ENCODE assay signal across 13 cellular contexts in genomic region chr20:41145317-41145716, GRCh38. TPM values are rescaled to one million over a fixed set of nuclear protein-coding genes. Genes with fewer than 3 reads are reported as not detected.
DNase-seq lines count a peak whose midpoint lies in the region; ATAC-seq and TF ChIP-seq lines count a peak whose summit lies in the region.
"Had no signal": no experiment of that assay in that cellular context is flagged by ENCODE, and none has a peak within 500 bp of the region (broad histone marks: within the 10 kb centered on the region; RNA-seq: fewer than 3 reads in every experiment).

No MANE protein-coding gene starts in this region.

- TF ChIP-seq EP300 in esophagus muscularis mucosa (IDR thresholded peaks at IDR 0.05): no peak

- H3K27me3 Mint-ChIP-seq in CD8-positive, alpha-beta memory T cell: peaks cover 0 to 1% of the 10 kb centered on the region in 2 donors
- H3K27me3 Mint-ChIP-seq in T-cell: no peaks in the 10 kb centered on the region
- H3K27me3 Mint-ChIP-seq: stimulated activated memory B cell treated with anti-CD40 and anti-IgM and Interleukin-4, amounts not matched to agents 10 μg/mL and 1 μg/mL and 100 μg/mL, for 72 hours had no signal

- CTCF ChIA-PET in CD8-positive, alpha-beta memory T cell (lab: Charles Lee): interaction anchor here (0.9 to 8.1 kb wide), 4 partner anchors 10 to 73 kb away, joined by 3 to 71 read pairs (median 24); no protein-coding TSS in a partner anchor
- CTCF ChIA-PET in T-cell (lab: Charles Lee): interaction anchor here in 1 of 2 donors (1.4 to 3.9 kb wide), 2 partner anchors 10 to 88 kb away, joined by 3 to 17 read pairs; no protein-coding TSS in a partner anchor

- no peaks in the 10 kb centered on the region for H3K27me3 ChIP-seq in CD8-positive, alpha-beta memory T cell (ENCODE audit: insufficient read depth, low read length, poor library complexity, severe bottlenecking)
- no peaks in the 10 kb centered on the region for H3K27me3 ChIP-seq in esophagus muscularis mucosa

- peak overlapping the region; percentile 22 for H3K4me3 ChIP-seq in CD8-positive, alpha-beta memory T cell (ENCODE audit: low read length)
- no peak overlapping the region for H3K4me3 ChIP-seq in esophagus muscularis mucosa

- WGBS in esophagus muscularis mucosa: 89% methylated on average over 2 of the region's 2 CpGs

- H3K27ac ChIP-seq in CD8-positive, alpha-beta memory T cell (ENCODE audit: low read depth, low read length): no peak overlapping the region
- H3K27ac ChIP-seq in esophagus muscularis mucosa (replicated peaks in 1 of 4): peak overlapping the region; percentile 32 to 72 (median 49)
- H3K27ac ChIP-seq: HL-60 had no signal

- H3K4me1 ChIP-seq in CD8-positive, alpha-beta memory T cell (ENCODE audit: insufficient read depth, low read length): peaks cover 100% of the 10 kb centered on the region
- H3K4me1 ChIP-seq in esophagus muscularis mucosa: peaks cover 97 to 100% (median 98%) of the 10 kb centered on the region in 4 donors

- POLR2A ChIA-PET in CD8-positive, alpha-beta memory T cell (lab: Charles Lee): interaction anchor here (3.1 to 4.9 kb wide), 2 partner anchors 11 kb away, joined by 14 to 51 read pairs; no protein-coding TSS in a partner anchor
- POLR2A ChIA-PET in T-cell (lab: Charles Lee): interaction anchor here in 1 of 2 donors (1.3 kb wide), 1 partner anchor 14 kb away, joined by 4 read pairs; no protein-coding TSS in a partner anchor

- peak overlapping the region; percentile 92 to 99 (median 94) for H3K27ac Mint-ChIP-seq in CD8-positive, alpha-beta memory T cell
- peak overlapping the region; percentile 95 to 97 for H3K27ac Mint-ChIP-seq in T-cell
- H3K27ac Mint-ChIP-seq in stimulated activated effector memory CD8-positive, alpha-beta T cell treated with anti-CD3 and anti-CD28 coated beads, Interleukin-12 subunit alpha, Interleukin-12 subunit beta, amount 100 ng/mL, for 72 hours: peak overlapping the region; percentile 82

- TF ChIP-seq POLR2A in esophagus muscularis mucosa (IDR thresholded peaks at IDR 0.05; ENCODE audit: low read depth): no peak

- DNase-seq in CD8-positive, alpha-beta memory T cell: peak in 1 of 5 donors; percentile 18
- DNase-seq in T-cell (no peak), esophagus muscularis mucosa (ENCODE audit: extremely low spot score) (no peak), left colon (no peak)
- no peak for DNase-seq in stimulated activated effector memory CD8-positive, alpha-beta T cell treated with anti-CD3 and anti-CD28 coated beads, Interleukin-12 subunit alpha, Interleukin-12 subunit beta, amount 100 ng/mL, for 72 hours (ENCODE audit: low spot score in 2 of 2)
- DNase-seq: activated CD4-positive, alpha-beta T cell treated with anti-CD3 and anti-CD28 coated beads, Interleukin-2, amount 50 U/mL, for 4 hours; NCI-H2107; stimulated activated CD4-positive, alpha-beta T cell treated with anti-CD3 and anti-CD28 coated beads, Interleukin-2, amount 100 ng/mL, for 24 hours; SW 1271 had no signal

- no peak for TF ChIP-seq CTCF in esophagus muscularis mucosa (IDR thresholded peaks at IDR 0.05)

- H3K9me3 Mint-ChIP-seq in CD8-positive, alpha-beta memory T cell: no peaks in the 10 kb centered on the region
- no peaks in the 10 kb centered on the region for H3K9me3 Mint-ChIP-seq in T-cell
- peaks cover 3% of the 10 kb centered on the region for H3K9me3 Mint-ChIP-seq in stimulated activated effector memory CD8-positive, alpha-beta T cell treated with anti-CD3 and anti-CD28 coated beads, Interleukin-12 subunit alpha, Interleukin-12 subunit beta, amount 100 ng/mL, for 72 hours
- H3K9me3 Mint-ChIP-seq: stimulated activated memory B cell treated with anti-CD40 and anti-IgM and Interleukin-4, amounts not matched to agents 10 μg/mL and 1 μg/mL and 100 μg/mL, for 72 hours had no signal

- peaks cover 96 to 99% (median 98%) of the 10 kb centered on the region in 3 donors for H3K4me1 Mint-ChIP-seq in CD8-positive, alpha-beta memory T cell
- H3K4me1 Mint-ChIP-seq in T-cell: peaks cover 98 to 100% (median 99%) of the 10 kb centered on the region in 3 donors
- peaks cover 97% of the 10 kb centered on the region for H3K4me1 Mint-ChIP-seq in stimulated activated effector memory CD8-positive, alpha-beta T cell treated with anti-CD3 and anti-CD28 coated beads, Interleukin-12 subunit alpha, Interleukin-12 subunit beta, amount 100 ng/mL, for 72 hours

- peaks cover 4 to 8% (median 5%) of the 10 kb centered on the region in 3 donors for H3K36me3 Mint-ChIP-seq in CD8-positive, alpha-beta memory T cell
- peaks cover 4% of the 10 kb centered on the region for H3K36me3 Mint-ChIP-seq in T-cell
- H3K36me3 Mint-ChIP-seq in stimulated activated effector memory CD8-positive, alpha-beta T cell treated with anti-CD3 and anti-CD28 coated beads, Interleukin-12 subunit alpha, Interleukin-12 subunit beta, amount 100 ng/mL, for 72 hours: peaks cover 21% of the 10 kb centered on the region

- peak overlapping the region; percentile 63 to 98 (median 94) for H3K4me3 Mint-ChIP-seq in CD8-positive, alpha-beta memory T cell
- peak overlapping the region; percentile 3 to 89 (median 37) for H3K4me3 Mint-ChIP-seq in T-cell
- H3K4me3 Mint-ChIP-seq in stimulated activated effector memory CD8-positive, alpha-beta T cell treated with anti-CD3 and anti-CD28 coated beads, Interleukin-12 subunit alpha, Interleukin-12 subunit beta, amount 100 ng/mL, for 72 hours: peak overlapping the region; percentile 27
- H3K4me3 Mint-ChIP-seq: stimulated activated memory B cell treated with anti-CD40 and anti-IgM and Interleukin-4, amounts not matched to agents 10 μg/mL and 1 μg/mL and 100 μg/mL, for 72 hours had no signal

- intact Hi-C loops in esophagus muscularis mucosa (cut with DNase I) (loop anchor here (10.0 kb wide), 1 partner anchor 259 kb away; no protein-coding TSS in a partner anchor), left colon (cut with DNase I, micrococcal nuclease) (no loop called here)

- H3K9me3 ChIP-seq in CD8-positive, alpha-beta memory T cell (ENCODE audit: low read length): no peaks in the 10 kb centered on the region
- H3K9me3 ChIP-seq in esophagus muscularis mucosa: no peaks in the 10 kb centered on the region

- ATAC-seq in T-cell (replicated peaks in 1 of 4) (no peak), left colon (no peak), HG03039 (IDR thresholded peaks at IDR 0.05; ENCODE audit: unreplicated experiment) (no peak), HG02798 (IDR thresholded peaks at IDR 0.05; ENCODE audit: poor library complexity, unreplicated experiment) (no peak)
- no peak for ATAC-seq in stimulated activated effector memory CD8-positive, alpha-beta T cell treated with anti-CD3 and anti-CD28 coated beads, Interleukin-12 subunit alpha, Interleukin-12 subunit beta, amount 100 ng/mL, for 72 hours
- ATAC-seq: stimulated activated memory B cell treated with anti-CD40 and anti-IgM and Interleukin-4, amounts not matched to agents 10 μg/mL and 1 μg/mL and 100 μg/mL, for 72 hours had no signal

- H3K36me3 ChIP-seq in CD8-positive, alpha-beta memory T cell (ENCODE audit: insufficient read depth, low read length): no peaks in the 10 kb centered on the region
- peaks cover 0 to 6% (median 3%) of the 10 kb centered on the region in 4 donors for H3K36me3 ChIP-seq in esophagus muscularis mucosa

RNA-seq across cellular contexts. Expression of gene PLCG1, which starts 8.0 kb away (rescaled TPM):
- 100 to 1,000 TPM; 104 to 108 TPM for total RNA-seq in CD8-positive, alpha-beta memory T cell
- 73.5 TPM for polyA plus RNA-seq in CD8-positive, alpha-beta memory T cell
- total RNA-seq in T-cell: 100 to 1,000 TPM; 390 to 589 (median 444) TPM
- 100 to 1,000 TPM in 1 of 4 donors, 10 to 100 TPM in 3; 68.4 to 119 (median 82.5) TPM for total RNA-seq in esophagus muscularis mucosa
- 10 to 100 TPM; 58.0 to 74.7 TPM for total RNA-seq in left colon

Comparison
In these comparisons a context has a peak if more than half of its experiments do, and no peak if none do; other contexts are left out.
1. H3K4me3 Mint-ChIP-seq: peak in every context shown above with its lines; median percentile 94 in CD8-positive, alpha-beta memory T cell; 37 in T-cell; 27 in stimulated activated effector memory CD8-positive, alpha-beta T cell treated with anti-CD3 and anti-CD28 coated beads, Interleukin-12 subunit alpha, Interleukin-12 subunit beta, amount 100 ng/mL, for 72 hours.